Comparison of ENCODE assay signal across 1 cellular context in the genomic region with DNA sequence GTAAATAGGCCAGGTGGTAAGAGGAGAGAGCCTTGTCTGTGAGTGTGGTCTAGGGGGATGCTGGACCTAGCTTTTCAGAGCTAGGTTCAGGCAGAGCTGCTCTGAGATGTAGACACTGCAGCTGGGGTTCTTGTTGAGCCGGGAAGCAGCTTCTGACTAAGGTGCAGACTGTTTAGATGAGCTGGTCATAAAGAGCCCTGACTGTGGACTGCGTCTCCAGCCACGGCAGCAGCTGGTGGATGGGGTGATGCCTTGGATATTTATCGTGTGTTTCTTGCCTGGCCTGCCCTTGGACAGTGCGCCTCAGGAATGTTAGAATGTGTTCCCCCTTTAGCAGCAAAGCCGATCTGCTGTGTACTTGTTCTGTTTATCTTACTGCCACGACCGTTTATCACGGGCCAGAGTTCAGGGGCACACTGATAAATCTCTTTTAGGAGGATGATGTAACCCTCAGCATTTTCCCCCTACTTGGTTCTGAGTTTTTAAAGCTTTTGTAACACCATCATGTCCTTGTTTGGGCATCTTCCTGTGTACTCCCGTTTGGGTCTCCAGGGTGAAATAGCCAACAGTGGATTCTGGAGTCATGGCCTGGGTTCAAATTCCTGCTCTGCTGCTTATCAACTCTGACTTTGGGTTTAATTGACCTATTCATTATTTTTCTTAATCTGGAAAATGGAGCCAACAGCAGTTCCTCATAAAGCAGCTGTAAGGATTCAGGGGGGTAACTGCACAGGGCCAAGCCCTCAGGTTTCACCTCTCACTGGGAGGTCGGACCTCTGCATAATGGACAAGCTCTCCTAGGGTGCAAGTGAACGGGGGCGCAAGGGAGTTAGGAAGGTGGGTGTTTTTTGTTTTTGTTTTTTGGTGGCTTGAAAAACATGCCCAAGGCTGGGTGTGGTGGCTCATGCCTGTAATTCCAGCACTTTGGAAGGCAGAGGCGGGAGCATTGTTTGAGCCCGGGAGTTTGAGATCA.
TF ChIP-seq lines count a peak whose summit lies in the region.

No MANE protein-coding gene starts in this region.

TF ChIP-seq in HepG2, 621 proteins besides CTCF, POLR2A, EP300 and RAD21 (continued from another document and continues in another):
- TF ChIP-seq ZNF414 (CRISPR knock-in tag; IDR thresholded peaks at IDR 0.05) (peak; percentile 72; the same call in 1 of the 2 replicates), SOX6 (IDR thresholded peaks at IDR 0.05) (no peak), SOX6 (CRISPR knock-in tag; IDR thresholded peaks at IDR 0.05) (peak; percentile 99), E2F5 (CRISPR knock-in tag; conservative IDR thresholded peaks at IDR 0.05) (no peak), SPEN (CRISPR knock-in tag; IDR thresholded peaks at IDR 0.05; ENCODE audit: low read depth) (peak; percentile 93), ARID4A (CRISPR knock-in tag; IDR thresholded peaks at IDR 0.05; ENCODE audit: borderline replicate concordance) (peak; percentile 81; the same call in 1 of the 2 replicates), RFXAP (CRISPR knock-in tag; IDR thresholded peaks at IDR 0.05; ENCODE audit: borderline replicate concordance) (peak; percentile 83; the same call in 1 of the 2 replicates), RAD51 (IDR thresholded peaks at IDR 0.05; ENCODE audit: borderline replicate concordance) (no peak), ONECUT2 (CRISPR knock-in tag; IDR thresholded peaks at IDR 0.05) (0 out of 2 replicates have a peak, but pooled peaks have one; percentile 63), ETV5 (CRISPR knock-in tag; IDR thresholded peaks at IDR 0.05; ENCODE audit: borderline replicate concordance) (peak; percentile 67; the same call in 1 of the 2 replicates), KDM5B (CRISPR knock-in tag; IDR thresholded peaks at IDR 0.05; ENCODE audit: borderline replicate concordance) (peak; percentile 59; the same call in 1 of the 2 replicates), MYC (CRISPR knock-in tag; IDR thresholded peaks at IDR 0.05; ENCODE audit: borderline replicate concordance) (peak; percentile 55; the same call in 1 of the 2 replicates), FOXC1 (CRISPR knock-in tag; IDR thresholded peaks at IDR 0.05; ENCODE audit: borderline replicate concordance) (no peak; the same call in 1 of the 2 replicates), NR3C1 (CRISPR knock-in tag; IDR thresholded peaks at IDR 0.05) (no peak), ATF4 (CRISPR knock-in tag; IDR thresholded peaks at IDR 0.05) (peak; percentile 77 to 99), HOXA3 (CRISPR knock-in tag; IDR thresholded peaks at IDR 0.05) (peak; percentile 93), RNF219 (CRISPR knock-in tag; IDR thresholded peaks at IDR 0.05) (0 out of 2 replicates have a peak, but pooled peaks have one; percentile 55), TCF7 (IDR thresholded peaks at IDR 0.05; ENCODE audit: low read depth) (peak; percentile 86), SRSF1 (optimal IDR thresholded peaks at IDR 0.05; ENCODE audit: low read depth, low read length) (no peak)
- TF ChIP-seq, protein P1, sequence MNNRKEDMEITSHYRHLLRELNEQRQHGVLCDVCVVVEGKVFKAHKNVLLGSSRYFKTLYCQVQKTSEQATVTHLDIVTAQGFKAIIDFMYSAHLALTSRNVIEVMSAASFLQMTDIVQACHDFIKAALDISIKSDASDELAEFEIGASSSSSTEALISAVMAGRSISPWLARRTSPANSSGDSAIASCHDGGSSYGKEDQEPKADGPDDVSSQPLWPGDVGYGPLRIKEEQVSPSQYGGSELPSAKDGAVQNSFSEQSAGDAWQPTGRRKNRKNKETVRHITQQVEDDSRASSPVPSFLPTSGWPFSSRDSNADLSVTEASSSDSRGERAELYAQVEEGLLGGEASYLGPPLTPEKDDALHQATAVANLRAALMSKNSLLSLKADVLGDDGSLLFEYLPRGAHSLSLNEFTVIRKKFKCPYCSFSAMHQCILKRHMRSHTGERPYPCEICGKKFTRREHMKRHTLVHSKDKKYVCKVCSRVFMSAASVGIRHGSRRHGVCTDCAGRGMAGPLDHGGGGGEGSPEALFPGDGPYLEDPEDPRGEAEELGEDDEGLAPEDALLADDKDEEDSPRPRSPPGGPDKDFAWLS (CRISPR knock-in tag; IDR thresholded peaks at IDR 0.05; ENCODE audit: borderline replicate concordance) = peak; percentile 91
- TF ChIP-seq, protein P2, sequence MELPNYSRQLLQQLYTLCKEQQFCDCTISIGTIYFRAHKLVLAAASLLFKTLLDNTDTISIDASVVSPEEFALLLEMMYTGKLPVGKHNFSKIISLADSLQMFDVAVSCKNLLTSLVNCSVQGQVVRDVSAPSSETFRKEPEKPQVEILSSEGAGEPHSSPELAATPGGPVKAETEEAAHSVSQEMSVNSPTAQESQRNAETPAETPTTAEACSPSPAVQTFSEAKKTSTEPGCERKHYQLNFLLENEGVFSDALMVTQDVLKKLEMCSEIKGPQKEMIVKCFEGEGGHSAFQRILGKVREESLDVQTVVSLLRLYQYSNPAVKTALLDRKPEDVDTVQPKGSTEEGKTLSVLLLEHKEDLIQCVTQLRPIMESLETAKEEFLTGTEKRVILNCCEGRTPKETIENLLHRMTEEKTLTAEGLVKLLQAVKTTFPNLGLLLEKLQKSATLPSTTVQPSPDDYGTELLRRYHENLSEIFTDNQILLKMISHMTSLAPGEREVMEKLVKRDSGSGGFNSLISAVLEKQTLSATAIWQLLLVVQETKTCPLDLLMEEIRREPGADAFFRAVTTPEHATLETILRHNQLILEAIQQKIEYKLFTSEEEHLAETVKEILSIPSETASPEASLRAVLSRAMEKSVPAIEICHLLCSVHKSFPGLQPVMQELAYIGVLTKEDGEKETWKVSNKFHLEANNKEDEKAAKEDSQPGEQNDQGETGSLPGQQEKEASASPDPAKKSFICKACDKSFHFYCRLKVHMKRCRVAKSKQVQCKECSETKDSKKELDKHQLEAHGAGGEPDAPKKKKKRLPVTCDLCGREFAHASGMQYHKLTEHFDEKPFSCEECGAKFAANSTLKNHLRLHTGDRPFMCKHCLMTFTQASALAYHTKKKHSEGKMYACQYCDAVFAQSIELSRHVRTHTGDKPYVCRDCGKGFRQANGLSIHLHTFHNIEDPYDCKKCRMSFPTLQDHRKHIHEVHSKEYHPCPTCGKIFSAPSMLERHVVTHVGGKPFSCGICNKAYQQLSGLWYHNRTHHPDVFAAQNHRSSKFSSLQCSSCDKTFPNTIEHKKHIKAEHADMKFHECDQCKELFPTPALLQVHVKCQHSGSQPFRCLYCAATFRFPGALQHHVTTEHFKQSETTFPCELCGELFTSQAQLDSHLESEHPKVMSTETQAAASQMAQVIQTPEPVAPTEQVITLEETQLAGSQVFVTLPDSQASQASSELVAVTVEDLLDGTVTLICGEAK (IDR thresholded peaks at IDR 0.05) = no peak
- TF ChIP-seq, protein P2 (CRISPR knock-in tag; IDR thresholded peaks at IDR 0.05) = peak; percentile 75
- TF ChIP-seq, protein P3, sequence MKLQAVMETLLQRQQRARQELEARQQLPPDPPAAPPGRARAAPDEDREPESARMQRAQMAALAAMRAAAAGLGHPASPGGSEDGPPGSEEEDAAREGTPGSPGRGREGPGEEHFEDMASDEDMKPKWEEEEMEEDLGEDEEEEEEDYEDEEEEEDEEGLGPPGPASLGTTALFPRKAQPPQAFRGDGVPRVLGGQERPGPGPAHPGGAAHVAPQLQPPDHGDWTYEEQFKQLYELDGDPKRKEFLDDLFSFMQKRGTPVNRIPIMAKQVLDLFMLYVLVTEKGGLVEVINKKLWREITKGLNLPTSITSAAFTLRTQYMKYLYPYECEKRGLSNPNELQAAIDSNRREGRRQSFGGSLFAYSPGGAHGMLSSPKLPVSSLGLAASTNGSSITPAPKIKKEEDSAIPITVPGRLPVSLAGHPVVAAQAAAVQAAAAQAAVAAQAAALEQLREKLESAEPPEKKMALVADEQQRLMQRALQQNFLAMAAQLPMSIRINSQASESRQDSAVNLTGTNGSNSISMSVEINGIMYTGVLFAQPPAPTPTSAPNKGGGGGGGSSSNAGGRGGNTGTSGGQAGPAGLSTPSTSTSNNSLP (IDR thresholded peaks at IDR 0.05; ENCODE audit: low read depth, low read length) = peak; percentile 94
